Comparison of ENCODE assay signal across 10 cellular contexts in the genomic region with DNA sequence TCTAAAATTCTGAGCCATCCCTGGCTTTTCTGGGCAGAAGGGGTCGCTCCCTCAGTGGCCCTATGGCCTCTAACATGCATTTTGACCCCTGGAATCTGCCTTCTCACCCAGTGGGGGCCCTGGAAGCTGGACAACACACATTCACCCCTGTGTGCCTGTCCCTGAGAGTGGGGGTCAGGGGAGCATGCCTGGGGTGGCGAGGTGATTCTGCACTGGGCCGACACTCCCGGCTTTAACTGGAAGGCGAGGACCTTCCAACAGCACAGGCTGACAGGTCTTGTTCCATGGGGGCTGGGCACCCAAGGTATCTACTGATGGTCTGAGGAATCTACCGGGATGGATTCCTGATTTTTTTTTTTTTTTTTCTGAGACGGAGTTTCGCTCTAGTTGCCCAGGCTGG. TPM values are rescaled to one million over a fixed set of nuclear protein-coding genes. Genes with fewer than 3 reads are reported as not detected.
DNase-seq lines count a peak whose midpoint lies in the region; ATAC-seq and TF ChIP-seq lines count a peak whose summit lies in the region.
"Had no signal": no experiment of that assay in that cellular context is flagged by ENCODE, and none has a peak within 500 bp of the region (broad histone marks: within the 10 kb centered on the region; RNA-seq: fewer than 3 reads in every experiment).

No MANE protein-coding gene starts in this region.

- no peaks in the 10 kb centered on the region for H3K9me2 ChIP-seq in SK-N-SH

- peak overlapping the region; percentile 67 for H3K4me2 ChIP-seq in SK-N-SH

- H3K36me3 ChIP-seq in SK-N-SH (replicated peaks in 1 of 2; ENCODE audit: control insufficient read depth in 1 of 2, insufficient read depth in 2 of 2, low read length in 1 of 2) (peaks cover 9 to 20% of the 10 kb centered on the region in 2 experiments), ascending aorta (peaks cover 6 to 17% of the 10 kb centered on the region in 2 donors), right lobe of liver (no peaks in the 10 kb centered on the region), testis (ENCODE audit: low read depth, missing control alignments) (no peaks in the 10 kb centered on the region)

- WGBS in SK-N-SH (ENCODE audit: low lambda C conversion rate), result 85% methylated on average over 6 of the region's 8 CpGs
- WGBS in right lobe of liver (ENCODE audit: insufficient coverage, low coverage, low lambda C conversion rate, missing lambda C conversion rate), result 55% methylated on average over 3 of the region's 8 CpGs
- 82 to 90% methylated on average over 8 of the region's 8 CpGs for WGBS in testis, 2 donors

- H2AFZ ChIP-seq in SK-N-SH (ENCODE audit: low read depth), result peak overlapping the region; percentile 65; the same call in 1 of the 2 replicates

- no peak for TF ChIP-seq EP300 in SK-N-SH (IDR thresholded peaks at IDR 0.05; ENCODE audit: borderline replicate concordance in 1 of 2, low read depth in 1 of 2, low read length in 1 of 2)

- no peak for DNase-seq in SK-N-SH
- no peak for DNase-seq in ascending aorta (ENCODE audit: low spot score in 2 of 2)
- no peak for DNase-seq in right lobe of liver
- no peak for DNase-seq in testis
- no peak for DNase-seq in SW480 (ENCODE audit: low spot score)
- DNase-seq in stimulated activated naive CD4-positive, alpha-beta T cell treated with Interleukin-2 at 50 U/mL for 16 hours (lab: John Stamatoyannopoulos, UW), result no peak
- DNase-seq: NCI-H146 had no signal

- TF ChIP-seq RAD21 in SK-N-SH (IDR thresholded peaks at IDR 0.05; ENCODE audit: low read length), result no peak

- H3K27ac ChIP-seq in SK-N-SH (ENCODE audit: low read depth in 2 of 2, low read length in 1 of 2) (peak overlapping the region in 1 of 2 experiments; percentile 92; a peak in 2 of 4 replicates), ascending aorta (peak overlapping the region; percentile 80 to 94), right lobe of liver (peak overlapping the region; percentile 4 to 93 (median 40)), testis (peak overlapping the region; percentile 27 to 62)
- H3K27ac ChIP-seq: 22Rv1 had no signal

- no peak for TF ChIP-seq POLR2A in right lobe of liver (IDR thresholded peaks at IDR 0.05)
- TF ChIP-seq POLR2A in testis (IDR thresholded peaks at IDR 0.05), result no peak

- peaks cover 33% of the 10 kb centered on the region for H3F3A ChIP-seq in SK-N-SH (replicated peaks; ENCODE audit: insufficient read depth)

- CTCF ChIA-PET in SK-N-SH (lab: Yijun Ruan, JAX), result interaction anchor here (0.5 to 8.6 kb wide), 2 partner anchors 8 to 495 kb away, joined by 3 to 173 read pairs; a partner anchor contains a TSS

- POLR2A ChIA-PET in SK-N-SH (lab: Yijun Ruan, JAX), result no interaction called here

- ATAC-seq in SK-N-SH treated with all-trans-retinoic acid at 6 μM for 48 hours (no peak), right lobe of liver (no peak), HG03378 (IDR thresholded peaks at IDR 0.05; ENCODE audit: unreplicated experiment) (no peak)

- intact Hi-C loops in ascending aorta (cut with DNase I) (no loop called here), right lobe of liver (cut with DNase I) (no loop called here), testis (cut with DNase I; ENCODE audit: low total_unique reads) (no loop called here)

- H3K9me3 ChIP-seq in SK-N-SH, result no peaks in the 10 kb centered on the region
- no peaks in the 10 kb centered on the region for H3K9me3 ChIP-seq in ascending aorta
- H3K9me3 ChIP-seq in right lobe of liver, result no peaks in the 10 kb centered on the region
- no peaks in the 10 kb centered on the region for H3K9me3 ChIP-seq in testis

- H3K4me1 ChIP-seq in SK-N-SH (ENCODE audit: control insufficient read depth in 1 of 2, insufficient read depth in 2 of 2, low read depth in 1 of 2, low read length in 1 of 2) (peaks cover 23 to 51% of the 10 kb centered on the region in 2 experiments; a peak in 3 of 4 replicates), ascending aorta (peaks cover 7 to 39% of the 10 kb centered on the region in 2 donors), right lobe of liver (peaks cover 0 to 44% (median 24%) of the 10 kb centered on the region in 4 donors), testis (peaks cover 19% of the 10 kb centered on the region)

- H3K4me3 ChIP-seq in SK-N-SH (ENCODE audit: low read depth in 2 of 2, low read length in 1 of 2), result 0 out of 4 replicates have a peak overlapping the region, but pooled peaks of 1 of the 2 experiments have one; percentile 14
- H3K4me3 ChIP-seq in ascending aorta, result no peak overlapping the region
- no peak overlapping the region for H3K4me3 ChIP-seq in right lobe of liver
- no peak overlapping the region for H3K4me3 ChIP-seq in testis

- H3K79me2 ChIP-seq in SK-N-SH (ENCODE audit: insufficient read depth), result peaks cover 33% of the 10 kb centered on the region

- H3K27me3 ChIP-seq in SK-N-SH (ENCODE audit: insufficient read depth) (no peaks in the 10 kb centered on the region), ascending aorta (no peaks in the 10 kb centered on the region), right lobe of liver (no peaks in the 10 kb centered on the region), testis (no peaks in the 10 kb centered on the region)

- no peaks in the 10 kb centered on the region for H4K20me1 ChIP-seq in SK-N-SH (ENCODE audit: insufficient read depth)

- TF ChIP-seq CTCF in SK-N-SH (IDR thresholded peaks at IDR 0.05), result no peak
- no peak for TF ChIP-seq CTCF in ascending aorta (IDR thresholded peaks at IDR 0.05)
- no peak for TF ChIP-seq CTCF in right lobe of liver (IDR thresholded peaks at IDR 0.05)
- no peak for TF ChIP-seq CTCF in testis (IDR thresholded peaks at IDR 0.05)

- H3K9ac ChIP-seq in SK-N-SH, result peak overlapping the region; percentile 56

TF ChIP-seq in SK-N-SH, 30 proteins besides CTCF, POLR2A, EP300 and RAD21:
- TF ChIP-seq, protein P1, sequence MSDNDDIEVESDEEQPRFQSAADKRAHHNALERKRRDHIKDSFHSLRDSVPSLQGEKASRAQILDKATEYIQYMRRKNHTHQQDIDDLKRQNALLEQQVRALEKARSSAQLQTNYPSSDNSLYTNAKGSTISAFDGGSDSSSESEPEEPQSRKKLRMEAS (IDR thresholded peaks at IDR 0.05; ENCODE audit: low read depth), result no peak
- TF ChIP-seq YY1 (IDR thresholded peaks at IDR 0.05; ENCODE audit: low read depth) (no peak), SIN3A (IDR thresholded peaks at IDR 0.05; ENCODE audit: borderline replicate concordance, low read depth, low read length) (no peak)
- TF ChIP-seq, protein P2, sequence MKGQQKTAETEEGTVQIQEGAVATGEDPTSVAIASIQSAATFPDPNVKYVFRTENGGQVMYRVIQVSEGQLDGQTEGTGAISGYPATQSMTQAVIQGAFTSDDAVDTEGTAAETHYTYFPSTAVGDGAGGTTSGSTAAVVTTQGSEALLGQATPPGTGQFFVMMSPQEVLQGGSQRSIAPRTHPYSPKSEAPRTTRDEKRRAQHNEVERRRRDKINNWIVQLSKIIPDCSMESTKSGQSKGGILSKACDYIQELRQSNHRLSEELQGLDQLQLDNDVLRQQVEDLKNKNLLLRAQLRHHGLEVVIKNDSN (IDR thresholded peaks at IDR 0.05; ENCODE audit: borderline replicate concordance, low read depth), result no peak

TF ChIP-seq in SK-N-SH treated with all-trans-retinoic acid at 6 μM for 48 hours, 23 proteins besides CTCF, POLR2A, EP300 and RAD21:
- TF ChIP-seq, protein P3, sequence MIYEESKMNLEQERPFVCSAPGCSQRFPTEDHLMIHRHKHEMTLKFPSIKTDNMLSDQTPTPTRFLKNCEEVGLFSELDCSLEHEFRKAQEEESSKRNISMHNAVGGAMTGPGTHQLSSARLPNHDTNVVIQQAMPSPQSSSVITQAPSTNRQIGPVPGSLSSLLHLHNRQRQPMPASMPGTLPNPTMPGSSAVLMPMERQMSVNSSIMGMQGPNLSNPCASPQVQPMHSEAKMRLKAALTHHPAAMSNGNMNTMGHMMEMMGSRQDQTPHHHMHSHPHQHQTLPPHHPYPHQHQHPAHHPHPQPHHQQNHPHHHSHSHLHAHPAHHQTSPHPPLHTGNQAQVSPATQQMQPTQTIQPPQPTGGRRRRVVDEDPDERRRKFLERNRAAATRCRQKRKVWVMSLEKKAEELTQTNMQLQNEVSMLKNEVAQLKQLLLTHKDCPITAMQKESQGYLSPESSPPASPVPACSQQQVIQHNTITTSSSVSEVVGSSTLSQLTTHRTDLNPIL (CRISPR knock-in tag; IDR thresholded peaks at IDR 0.05; ENCODE audit: low read depth), result no peak
- TF ChIP-seq ESRRG (CRISPR knock-in tag; IDR thresholded peaks at IDR 0.05), result no peak
TF ChIP-seq in SK-N-SH treated with all-trans-retinoic acid at 6 μM for 48 hours: peak in this region for 0.

RNA-seq across cellular contexts. Expression of a gene that starts 10.7 kb away (rescaled TPM):
- polyA plus RNA-seq in SK-N-SH (2012; rRNA removed) (29.6 and 33.8 TPM in 2 replicates), testis (ENCODE audit: insufficient read depth, low read depth, low replicate concordance) (17.4 TPM)
- polyA plus RNA-seq in SK-N-SH (2012; cell fraction: cytosol; rRNA removed), result 16.4 and 24.2 TPM in 2 replicates
- polyA plus RNA-seq in SK-N-SH (2012; cell fraction: nucleus; rRNA removed), result 42.7 and 51.1 TPM in 2 replicates
- total RNA-seq in ascending aorta (76.0 TPM), right lobe of liver (10 to 100 TPM in 4 of 6 experiments, 1 to 10 TPM in 2; 5.0 to 19.4 (median 12.8) TPM), testis (10 to 100 TPM; 22.4 to 22.7 TPM)

RNA-seq across cellular contexts. Expression of a gene that starts 40.7 kb away (rescaled TPM):
- polyA plus RNA-seq in SK-N-SH (2012; rRNA removed) (14.4 and 17.4 TPM in 2 replicates), testis (ENCODE audit: insufficient read depth, low read depth, low replicate concordance) (19.1 TPM)
- polyA plus RNA-seq in SK-N-SH (2012; cell fraction: cytosol; rRNA removed), result 5.6 and 9.3 TPM in 2 replicates
- polyA plus RNA-seq in SK-N-SH (2012; cell fraction: nucleus; rRNA removed), result 81.6 and 88.5 TPM in 2 replicates
- total RNA-seq in ascending aorta (26.4 TPM), right lobe of liver (10 to 100 TPM; 13.5 to 20.4 (median 15.6) TPM), testis (10 to 100 TPM; 65.5 to 70.5 TPM)
